Comparison of ENCODE assay signal across 8 cellular contexts in the genomic region with DNA sequence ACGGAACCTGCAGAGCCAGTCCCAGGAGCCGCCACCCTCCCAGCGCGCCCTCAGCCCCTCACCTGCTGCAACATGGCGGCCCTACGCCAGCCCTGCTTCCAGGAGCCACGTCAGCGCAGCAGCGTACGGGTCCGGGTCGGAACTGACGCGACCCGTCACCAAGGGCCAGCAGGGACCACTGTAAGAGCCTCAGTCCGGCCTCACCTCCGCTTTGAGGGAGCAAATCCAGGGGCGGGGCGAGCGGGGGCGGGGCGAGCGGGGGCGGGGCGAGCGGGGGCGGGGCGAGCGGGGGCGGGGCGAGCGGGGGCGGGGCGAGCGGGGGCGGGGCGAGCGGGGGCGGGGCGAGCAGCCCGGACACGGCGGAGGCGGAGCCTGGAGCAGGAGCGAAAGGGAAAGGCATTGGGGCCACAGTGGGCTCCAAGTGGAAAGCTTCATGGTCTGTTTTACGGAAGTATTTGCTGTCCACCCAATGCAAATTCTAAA. TPM values are rescaled to one million over a fixed set of nuclear protein-coding genes. Genes with fewer than 3 reads are reported as not detected.
A peak's percentile ranks its signal among the peaks of the same experiment; 100 is the strongest.
DNase-seq lines count a peak whose midpoint lies in the region; ATAC-seq, FAIRE-seq and TF ChIP-seq lines count a peak whose summit lies in the region.
"Not testable (repeated sequence)": the region's sequence is repeated elsewhere in the genome, so short reads cannot be mapped to it uniquely, and the experiment has no call there.

A gene (minus strand): TSS at position 109 of the 483 bp plus-strand sequence. CDS start 35 bp downstream, at position 74.

- H4K20me1 ChIP-seq in SK-N-SH (ENCODE audit: insufficient read depth); neural cell (ENCODE audit: insufficient read depth): not testable (repeated sequence)

- not testable (repeated sequence) for H3K4me1 Mint-ChIP-seq in stimulated activated naive B cell treated with anti-CD40 and anti-IgM and Interleukin-4, amounts not matched to agents 10 μg/mL and 1 μg/mL and 100 μg/mL, for 72 hours

- not testable (repeated sequence) for H3K4me1 ChIP-seq in SK-N-SH (ENCODE audit: control insufficient read depth in 1 of 2, insufficient read depth in 2 of 2, low read depth in 1 of 2, low read length in 1 of 2)

- CTCF ChIA-PET in SK-N-SH (lab: Yijun Ruan, JAX), result not testable (repeated sequence)

- H3K27ac ChIP-seq in SK-N-SH (ENCODE audit: low read depth in 2 of 2, low read length in 1 of 2) (peak within 1 kb of the TSS; percentile 48 to 65), neural cell (ENCODE audit: low read length) (peak within 1 kb of the TSS; percentile 73)

- H3F3A ChIP-seq in SK-N-SH (replicated peaks; ENCODE audit: insufficient read depth); neural cell (ENCODE audit: insufficient read depth, low read length, poor library complexity, severe bottlenecking): not testable (repeated sequence)

- TF ChIP-seq CTCF in SK-N-SH (IDR thresholded peaks at IDR 0.05); neural cell (IDR thresholded peaks at IDR 0.05; ENCODE audit: poor library complexity, severe bottlenecking): not testable (repeated sequence)

- POLR2A ChIA-PET in SK-N-SH (lab: Yijun Ruan, JAX), result not testable (repeated sequence)

- peak within 1 kb of the TSS; percentile 97 for H3K27ac Mint-ChIP-seq in stimulated activated naive B cell treated with anti-CD40 and anti-IgM and Interleukin-4, amounts not matched to agents 10 μg/mL and 1 μg/mL and 100 μg/mL, for 72 hours

- H3K36me3 ChIP-seq in SK-N-SH (replicated peaks in 1 of 2; ENCODE audit: control insufficient read depth in 1 of 2, insufficient read depth in 2 of 2, low read length in 1 of 2); neural cell (ENCODE audit: insufficient read depth, low read length): not testable (repeated sequence)

- H3K9me2 ChIP-seq in SK-N-SH; neural cell (ENCODE audit: insufficient read depth, low read length): not testable (repeated sequence)

- peak; percentile 92 to 93 for ATAC-seq in stimulated activated naive B cell treated with anti-CD40 and anti-IgM and Interleukin-4, amounts not matched to agents 10 μg/mL and 1 μg/mL and 100 μg/mL, for 72 hours (replicated peaks)

- not testable (repeated sequence) for H3K79me2 ChIP-seq in SK-N-SH (ENCODE audit: insufficient read depth); neural cell (replicated peaks; ENCODE audit: insufficient read depth, low read length)

- FAIRE-seq in H54 (lab: Jason Lieb, UNC), result not testable (repeated sequence)

- WGBS in SK-N-SH (ENCODE audit: low lambda C conversion rate), result 0% methylated on average over 8 of the region's 46 CpGs

- H3K9ac ChIP-seq in SK-N-SH (peak within 1 kb of the TSS; percentile 80), neural cell (ENCODE audit: low read length) (peak within 1 kb of the TSS; percentile 77)

- TF ChIP-seq POLR2A in H54 (IDR thresholded peaks at IDR 0.05; ENCODE audit: low read depth, low read length), result peak; percentile 90

- DNase-seq in Daoy (ENCODE audit: low read depth) (peak; percentile 90), H54 (ENCODE audit: insufficient read length, low spot score) (peak; percentile 37), LHCN-M2 (ENCODE audit: low read depth) (peak; percentile 74), SK-N-SH (peak; percentile 73), foreskin melanocyte (peak; percentile 17)
- DNase-seq in activated naive CD4-positive, alpha-beta T cell (lab: John Stamatoyannopoulos, UW), result peak; percentile 29 to 56 (median 36)
- DNase-seq in stimulated activated naive B cell treated with anti-CD40 and anti-IgM and Interleukin-4, amounts not matched to agents 10 μg/mL and 1 μg/mL and 100 μg/mL, for 72 hours, result peak; percentile 58

- not testable (repeated sequence) for H3K9me3 ChIP-seq in SK-N-SH; neural cell (ENCODE audit: low read length)

- not testable (repeated sequence) for H3K27me3 Mint-ChIP-seq in stimulated activated naive B cell treated with anti-CD40 and anti-IgM and Interleukin-4, amounts not matched to agents 10 μg/mL and 1 μg/mL and 100 μg/mL, for 72 hours

- H2AFZ ChIP-seq in SK-N-SH (ENCODE audit: low read depth), result peak within 1 kb of the TSS; percentile 81; the same call in 1 of the 2 replicates
- H2AFZ ChIP-seq in neural cell (ENCODE audit: low read depth, low read length), result peak within 1 kb of the TSS; percentile 76

- H3K4me3 Mint-ChIP-seq in stimulated activated naive B cell treated with anti-CD40 and anti-IgM and Interleukin-4, amounts not matched to agents 10 μg/mL and 1 μg/mL and 100 μg/mL, for 72 hours, result peak within 1 kb of the TSS; percentile 99

- not testable (repeated sequence) for H3K9me3 Mint-ChIP-seq in stimulated activated naive B cell treated with anti-CD40 and anti-IgM and Interleukin-4, amounts not matched to agents 10 μg/mL and 1 μg/mL and 100 μg/mL, for 72 hours

- H3K36me3 Mint-ChIP-seq in stimulated activated naive B cell treated with anti-CD40 and anti-IgM and Interleukin-4, amounts not matched to agents 10 μg/mL and 1 μg/mL and 100 μg/mL, for 72 hours, result peaks cover under 1 to 18% of the 10 kb centered on the region in 2 donors

- H3K27me3 ChIP-seq in SK-N-SH (ENCODE audit: insufficient read depth); neural cell (ENCODE audit: insufficient read depth, low read depth, low read length): not testable (repeated sequence)

- H3K4me3 ChIP-seq in SK-N-SH (ENCODE audit: low read depth in 2 of 2, low read length in 1 of 2) (peak within 1 kb of the TSS; percentile 61 to 70), neural cell (ENCODE audit: low read length) (peak within 1 kb of the TSS; percentile 66)

- peak within 1 kb of the TSS; percentile 73 for H3K4me2 ChIP-seq in SK-N-SH
- not testable (repeated sequence) for H3K4me2 ChIP-seq in neural cell (ENCODE audit: low read length)

- not testable (repeated sequence) for TF ChIP-seq EP300 in SK-N-SH (IDR thresholded peaks at IDR 0.05; ENCODE audit: borderline replicate concordance in 1 of 2, low read depth in 1 of 2, low read length in 1 of 2); neural cell (conservative IDR thresholded peaks at IDR 0.05; ENCODE audit: poor library complexity, severe bottlenecking)

- TF ChIP-seq RAD21 in SK-N-SH (IDR thresholded peaks at IDR 0.05; ENCODE audit: low read length); neural cell (conservative IDR thresholded peaks at IDR 0.05): not testable (repeated sequence)

TF ChIP-seq in SK-N-SH, 30 proteins besides CTCF, POLR2A, EP300 and RAD21:
- TF ChIP-seq YY1 (IDR thresholded peaks at IDR 0.05; ENCODE audit: low read depth) (peak; percentile 76; the same call in 1 of the 2 replicates), MXI1 (IDR thresholded peaks at IDR 0.05; ENCODE audit: low read depth, low read length) (peak; percentile 19; the same call in 1 of the 2 replicates), POLR2AphosphoS5 (IDR thresholded peaks at IDR 0.05; ENCODE audit: low read depth, low read length) (peak; percentile 62; the same call in 1 of the 2 replicates)

TF ChIP-seq in neural cell, 6 proteins besides CTCF, POLR2A, EP300 and RAD21:
- TF ChIP-seq, protein P1, sequence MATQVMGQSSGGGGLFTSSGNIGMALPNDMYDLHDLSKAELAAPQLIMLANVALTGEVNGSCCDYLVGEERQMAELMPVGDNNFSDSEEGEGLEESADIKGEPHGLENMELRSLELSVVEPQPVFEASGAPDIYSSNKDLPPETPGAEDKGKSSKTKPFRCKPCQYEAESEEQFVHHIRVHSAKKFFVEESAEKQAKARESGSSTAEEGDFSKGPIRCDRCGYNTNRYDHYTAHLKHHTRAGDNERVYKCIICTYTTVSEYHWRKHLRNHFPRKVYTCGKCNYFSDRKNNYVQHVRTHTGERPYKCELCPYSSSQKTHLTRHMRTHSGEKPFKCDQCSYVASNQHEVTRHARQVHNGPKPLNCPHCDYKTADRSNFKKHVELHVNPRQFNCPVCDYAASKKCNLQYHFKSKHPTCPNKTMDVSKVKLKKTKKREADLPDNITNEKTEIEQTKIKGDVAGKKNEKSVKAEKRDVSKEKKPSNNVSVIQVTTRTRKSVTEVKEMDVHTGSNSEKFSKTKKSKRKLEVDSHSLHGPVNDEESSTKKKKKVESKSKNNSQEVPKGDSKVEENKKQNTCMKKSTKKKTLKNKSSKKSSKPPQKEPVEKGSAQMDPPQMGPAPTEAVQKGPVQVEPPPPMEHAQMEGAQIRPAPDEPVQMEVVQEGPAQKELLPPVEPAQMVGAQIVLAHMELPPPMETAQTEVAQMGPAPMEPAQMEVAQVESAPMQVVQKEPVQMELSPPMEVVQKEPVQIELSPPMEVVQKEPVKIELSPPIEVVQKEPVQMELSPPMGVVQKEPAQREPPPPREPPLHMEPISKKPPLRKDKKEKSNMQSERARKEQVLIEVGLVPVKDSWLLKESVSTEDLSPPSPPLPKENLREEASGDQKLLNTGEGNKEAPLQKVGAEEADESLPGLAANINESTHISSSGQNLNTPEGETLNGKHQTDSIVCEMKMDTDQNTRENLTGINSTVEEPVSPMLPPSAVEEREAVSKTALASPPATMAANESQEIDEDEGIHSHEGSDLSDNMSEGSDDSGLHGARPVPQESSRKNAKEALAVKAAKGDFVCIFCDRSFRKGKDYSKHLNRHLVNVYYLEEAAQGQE (IDR thresholded peaks at IDR 0.05; ENCODE audit: borderline replicate concordance), result peak; percentile 71
- TF ChIP-seq POLR2AphosphoS5 (IDR thresholded peaks at IDR 0.05) (peak; percentile 72), TAF1 (IDR thresholded peaks at IDR 0.05; ENCODE audit: low read depth) (peak; percentile 68), MXI1 (conservative IDR thresholded peaks at IDR 0.05; ENCODE audit: poor library complexity, severe bottlenecking) (peak; percentile 38)

RNA-seq across cellular contexts. Expression of the gene that starts here (rescaled TPM):
- 23.4 and 33.8 TPM in 2 replicates for total RNA-seq in Daoy (2014; rRNA removed; shearing (Covaris generic))
- total RNA-seq in LHCN-M2 (2014; rRNA removed), result 8.5 and 10.8 TPM in 2 replicates
- polyA plus RNA-seq in LHCN-M2 (2012), result 5.5 TPM
- polyA plus RNA-seq in SK-N-SH (2012; rRNA removed) (4.7 and 5.0 TPM in 2 replicates), neural cell (8.9 and 10.9 TPM in 2 replicates)
- polyA plus RNA-seq in SK-N-SH (2012; cell fraction: cytosol; rRNA removed), result 3.9 and 4.1 TPM in 2 replicates
- 13.8 and 14.5 TPM in 2 replicates for polyA plus RNA-seq in SK-N-SH (2012; cell fraction: nucleus; rRNA removed)
- polyA minus RNA-seq in neural cell, result 49.9 and 53.7 TPM in 2 replicates

Comparison
In these comparisons a context has a peak if more than half of its experiments do, and no peak if none do; other contexts are left out.
1. Peak in every context shown above with its lines: DNase-seq, ATAC-seq, H3K4me3 ChIP-seq and H3K27ac ChIP-seq.
2. DNase-seq: peak in every context shown above with its lines; median percentile 90 in Daoy; 74 in LHCN-M2; 73 in SK-N-SH; 58 in stimulated activated naive B cell treated with anti-CD40 and anti-IgM and Interleukin-4, amounts not matched to agents 10 μg/mL and 1 μg/mL and 100 μg/mL, for 72 hours; 37 in H54; 36 in activated naive CD4-positive, alpha-beta T cell; 17 in foreskin melanocyte.